ENCODE assay signal across 8 cellular contexts in genomic region chr5:119355244-119355635, GRCh38. TPM values are rescaled to one million over a fixed set of nuclear protein-coding genes. Genes with fewer than 3 reads are reported as not detected.
DNase-seq lines count a peak whose midpoint lies in the region; ATAC-seq, FAIRE-seq and TF ChIP-seq lines count a peak whose summit lies in the region.

No MANE protein-coding gene starts in this region.

- peaks cover 55 to 66% (median 61%) of the 10 kb centered on the region in 3 donors for H3K4me1 Mint-ChIP-seq in IgD-negative memory B cell
- peaks cover 84% of the 10 kb centered on the region for H3K4me1 Mint-ChIP-seq in activated naive CD8-positive, alpha-beta T cell treated with anti-CD3 and anti-CD28 coated beads, Interleukin-2, amount 50 U/mL, for 24 hours

- no peaks in the 10 kb centered on the region for H3K27me3 Mint-ChIP-seq in IgD-negative memory B cell
- no peaks in the 10 kb centered on the region for H3K27me3 Mint-ChIP-seq in activated naive CD8-positive, alpha-beta T cell treated with anti-CD3 and anti-CD28 coated beads, Interleukin-2, amount 50 U/mL, for 24 hours

- H3K9me3 Mint-ChIP-seq in IgD-negative memory B cell, result no peaks in the 10 kb centered on the region
- H3K9me3 Mint-ChIP-seq in activated naive CD8-positive, alpha-beta T cell treated with anti-CD3 and anti-CD28 coated beads, Interleukin-2, amount 50 U/mL, for 24 hours, result no peaks in the 10 kb centered on the region

- peak overlapping the region; percentile 65 to 98 (median 87) for H3K27ac Mint-ChIP-seq in IgD-negative memory B cell
- H3K27ac Mint-ChIP-seq in activated naive CD8-positive, alpha-beta T cell treated with anti-CD3 and anti-CD28 coated beads, Interleukin-2, amount 50 U/mL, for 24 hours, result peak overlapping the region; percentile 100

- H4K20me1 ChIP-seq in keratinocyte (ENCODE audit: control insufficient read depth, extremely low read depth, insufficient read depth, low read length), result no peaks in the 10 kb centered on the region

- H3K9ac ChIP-seq in keratinocyte (ENCODE audit: control insufficient read depth, extremely low read depth, insufficient read depth, low read length), result peak overlapping the region; percentile 75

- DNase-seq in GM19239 (ENCODE audit: insufficient read length, low spot score) (no peak), keratinocyte (ENCODE audit: low read depth, low spot score) (no peak), anterior cingulate cortex (lab: John Stamatoyannopoulos, UW) (no peak), caudate nucleus (lab: John Stamatoyannopoulos, UW) (no peak)
- peak; percentile 47 for DNase-seq in activated naive CD8-positive, alpha-beta T cell treated with anti-CD3 and anti-CD28 coated beads, Interleukin-2, amount 50 U/mL, for 24 hours
- peak in 5 of 6 experiments; percentile 12 to 45 (median 17) for DNase-seq in stimulated activated naive CD4-positive, alpha-beta T cell (lab: John Stamatoyannopoulos, UW)

- H3K9me3 ChIP-seq in keratinocyte (ENCODE audit: control insufficient read depth, low read depth, low read length), result no peaks in the 10 kb centered on the region

- peaks cover 32% of the 10 kb centered on the region for H3K4me1 ChIP-seq in keratinocyte (ENCODE audit: control insufficient read depth, extremely low read depth, insufficient read depth, low read length)

- no peaks in the 10 kb centered on the region for H3K9me1 ChIP-seq in keratinocyte (ENCODE audit: control insufficient read depth, extremely low read depth, insufficient read depth, low read length)

- H3K27ac ChIP-seq in keratinocyte (ENCODE audit: control insufficient read depth, insufficient read depth, low read length) (peak overlapping the region; percentile 65), caudate nucleus (ENCODE audit: low read depth, low read length) (no peak overlapping the region)

- dilution Hi-C loops in keratinocyte (cut with MboI; ENCODE audit: extremely low pct_ligation_motif_present, low sequenced_read_pairs), result no loop called here

- TF ChIP-seq CTCF in keratinocyte (optimal IDR thresholded peaks at IDR 0.05 in 1 of 3, IDR thresholded peaks at IDR 0.05 in 1 of 3, conservative IDR thresholded peaks at IDR 0.05 in 1 of 3; ENCODE audit: extremely low read depth in 1 of 3, insufficient read depth in 2 of 3, low read length in 3 of 3), result no peak

- H3K36me3 Mint-ChIP-seq in IgD-negative memory B cell, result peaks cover 2% of the 10 kb centered on the region
- peaks cover 47% of the 10 kb centered on the region for H3K36me3 Mint-ChIP-seq in activated naive CD8-positive, alpha-beta T cell treated with anti-CD3 and anti-CD28 coated beads, Interleukin-2, amount 50 U/mL, for 24 hours (ENCODE audit: low read depth)

- peak; percentile 80 for ATAC-seq in activated naive CD8-positive, alpha-beta T cell treated with anti-CD3 and anti-CD28 coated beads, Interleukin-2, amount 50 U/mL, for 24 hours
- no peak for ATAC-seq in HG03520 (IDR thresholded peaks at IDR 0.05; ENCODE audit: unreplicated experiment)

- peak overlapping the region; percentile 8 for H2AFZ ChIP-seq in keratinocyte (ENCODE audit: control insufficient read depth, low read length)

- H3K4me2 ChIP-seq in keratinocyte (ENCODE audit: control insufficient read depth, extremely low read depth, insufficient read depth, low read depth, low read length), result peak overlapping the region; percentile 95

- H3K4me3 ChIP-seq in keratinocyte (ENCODE audit: control insufficient read depth in 2 of 3, extremely low read depth in 1 of 3, insufficient read depth in 2 of 3, low read depth in 1 of 3, low read length in 3 of 3), result peak overlapping the region; percentile 28 to 74 (median 70)

- FAIRE-seq in GM19239 (lab: Jason Lieb, UNC) (peak; percentile 26), keratinocyte (lab: Jason Lieb, UNC) (peak; percentile 20)

- no peaks in the 10 kb centered on the region for H3K27me3 ChIP-seq in keratinocyte (ENCODE audit: control insufficient read depth, extremely low read depth, insufficient read depth, low read length)

- H3K36me3 ChIP-seq in keratinocyte (ENCODE audit: control insufficient read depth in 2 of 2, extremely low read depth in 1 of 2, insufficient read depth in 2 of 2, low read length in 2 of 2), result no peaks in the 10 kb centered on the region

- peaks cover 13% of the 10 kb centered on the region for H3K79me2 ChIP-seq in keratinocyte (ENCODE audit: control insufficient read depth, insufficient read depth, low read length)

- H3K4me3 Mint-ChIP-seq in IgD-negative memory B cell, result peak overlapping the region; percentile 80 to 99 (median 97)
- peak overlapping the region; percentile 95 for H3K4me3 Mint-ChIP-seq in activated naive CD8-positive, alpha-beta T cell treated with anti-CD3 and anti-CD28 coated beads, Interleukin-2, amount 50 U/mL, for 24 hours

RNA-seq across cellular contexts. Expression of gene TNFAIP8, which starts 0.6 kb away (rescaled TPM):
- 285 TPM for polyA plus RNA-seq in IgD-negative memory B cell
- polyA plus RNA-seq in keratinocyte, result 12.5 to 20.8 TPM (median 15.6 TPM) in 3 replicates
- 35.7 TPM for polyA plus RNA-seq in keratinocyte (2011; ENCODE audit: low read depth)
- 9.4 and 14.7 TPM in 2 replicates for polyA plus RNA-seq in keratinocyte (2011; cell fraction: cytosol; rRNA removed)
- 12.1 and 15.3 TPM in 2 replicates for polyA plus RNA-seq in keratinocyte (2011; cell fraction: nucleus; rRNA removed)
- 10.3 and 27.0 TPM in 2 replicates for polyA plus RNA-seq in keratinocyte (2012; ENCODE audit: low replicate concordance)
- polyA minus RNA-seq in keratinocyte, result 0.23 to 15.2 TPM (median 7.0 TPM) in 3 replicates
- 9.6 TPM for polyA minus RNA-seq in keratinocyte (2011; cell fraction: cytosol; rRNA and poly(A)+ RNA removed)
- 7.2 and 13.7 TPM in 2 replicates for polyA minus RNA-seq in keratinocyte (2011; cell fraction: nucleus; rRNA and poly(A)+ RNA removed)

Comparison
In these comparisons a context has a peak if more than half of its experiments do, and no peak if none do; other contexts are left out.
1. DNase-seq: peak in activated naive CD8-positive, alpha-beta T cell treated with anti-CD3 and anti-CD28 coated beads, Interleukin-2, amount 50 U/mL, for 24 hours (single experiment) and stimulated activated naive CD4-positive, alpha-beta T cell (5 of 6); none in GM19239 (single experiment), keratinocyte (single experiment), anterior cingulate cortex (0 of 58) and caudate nucleus (0 of 61).